Comparison of ENCODE assay signal across 13 cellular contexts in genomic region chr1:241413386-241413785, GRCh38. TPM values are rescaled to one million over a fixed set of nuclear protein-coding genes. Genes with fewer than 3 reads are reported as not detected.
DNase-seq lines count a peak whose midpoint lies in the region; ATAC-seq, FAIRE-seq and TF ChIP-seq lines count a peak whose summit lies in the region.
"Had no signal": no experiment of that assay in that cellular context is flagged by ENCODE, and none has a peak within 500 bp of the region (broad histone marks: within the 10 kb centered on the region; RNA-seq: fewer than 3 reads in every experiment).

No MANE protein-coding gene starts in this region.

- no peaks in the 10 kb centered on the region for H3K9me3 Mint-ChIP-seq in MCF 10A (ENCODE audit: unreplicated experiment)

- H3K27me3 Mint-ChIP-seq in MCF 10A (ENCODE audit: insufficient read depth, unreplicated experiment): no peaks in the 10 kb centered on the region

- H3K9me3 ChIP-seq in breast epithelium: no peaks in the 10 kb centered on the region
- H3K9me3 ChIP-seq: BE2C, transverse colon had no signal

- intact Hi-C loops in MCF 10A (cut with micrococcal nuclease): loop anchor here (5.0 kb wide), 1 partner anchor 79 kb away; no protein-coding TSS in a partner anchor
- intact Hi-C loops in breast epithelium (cut with DNase I; ENCODE audit: low total_unique reads): no loop called here

- no peak for TF ChIP-seq POLR2A in breast epithelium (IDR thresholded peaks at IDR 0.05)

- peaks cover 19% of the 10 kb centered on the region for H3K4me1 Mint-ChIP-seq in MCF 10A (ENCODE audit: insufficient read depth, unreplicated experiment)

- no peak for FAIRE-seq in urothelium cell line (lab: Jason Lieb, UNC)

- H3K4me3 Mint-ChIP-seq in MCF 10A (ENCODE audit: unreplicated experiment): no peak overlapping the region

- no peaks in the 10 kb centered on the region for H3K27me3 ChIP-seq in breast epithelium
- H3K27me3 ChIP-seq: BE2C, transverse colon had no signal

- no peak overlapping the region for H3K4me3 ChIP-seq in breast epithelium
- H3K4me3 ChIP-seq: transverse colon had no signal

- H3K36me3 ChIP-seq in breast epithelium: no peaks in the 10 kb centered on the region
- H3K36me3 ChIP-seq: BE2C, transverse colon had no signal

- peak; percentile 77 for ATAC-seq in HG03442 (IDR thresholded peaks at IDR 0.05; ENCODE audit: unreplicated experiment)
- ATAC-seq in GM21381 (IDR thresholded peaks at IDR 0.05; ENCODE audit: unreplicated experiment): no peak
- no peak for ATAC-seq in HG02840 (IDR thresholded peaks at IDR 0.05; ENCODE audit: low FRiP score, unreplicated experiment)
- no peak for ATAC-seq in GM19467 (IDR thresholded peaks at IDR 0.05; ENCODE audit: unreplicated experiment)

- POLR2A ChIA-PET in MCF 10A (lab: Yijun Ruan, JAX): interaction anchor here (0.8 to 1.2 kb wide), 2 partner anchors 58 to 105 kb away, joined by 3 read pairs; no protein-coding TSS in a partner anchor

- CTCF ChIA-PET in MCF 10A (lab: Yijun Ruan, JAX): interaction anchor here (0.9 to 1.2 kb wide), 3 partner anchors 16 to 1264 kb away, joined by 3 read pairs; no protein-coding TSS in a partner anchor

- no TSS peak for BruUV-seq in MCF 10A (replicated peaks; lab: Mats Ljungman, UMichigan)

- DNase-seq in MCF 10A (ENCODE audit: unreplicated experiment): peak; percentile 79
- no peak for DNase-seq in breast epithelium (ENCODE audit: low spot score in 2 of 2)
- peak; percentile 87 for DNase-seq in cerebellar cortex (ENCODE audit: low spot score)
- peak; percentile 15 for DNase-seq in urothelium cell line (ENCODE audit: low spot score)
- DNase-seq: activated gamma-delta T cell treated with Interleukin-2 at 50 U/mL for 16 hours, BE2C, NCI-H2029, transverse colon had no signal

- H3K27ac ChIP-seq in breast epithelium: no peak overlapping the region
- H3K27ac ChIP-seq: transverse colon had no signal

- TF ChIP-seq CTCF in MCF 10A (IDR thresholded peaks at IDR 0.05; ENCODE audit: unreplicated experiment) (no peak), breast epithelium (IDR thresholded peaks at IDR 0.05) (no peak)

- no peaks in the 10 kb centered on the region for H3K36me3 Mint-ChIP-seq in MCF 10A (ENCODE audit: insufficient read depth, unreplicated experiment)

- no peak overlapping the region for H3K27ac Mint-ChIP-seq in MCF 10A (ENCODE audit: low read depth, unreplicated experiment)

- no peaks in the 10 kb centered on the region for H3K4me1 ChIP-seq in breast epithelium
- H3K4me1 ChIP-seq: BE2C, transverse colon had no signal

RNA-seq across cellular contexts. Expression of gene RGS7, which starts 56.4 kb away (rescaled TPM):
- 0.42 and 0.61 TPM in 2 replicates for total RNA-seq in MCF 10A (2022)
- total RNA-seq in breast epithelium: under 1 TPM in 1 of 3 donors, not detected in 2; 0.16 TPM
- total RNA-seq: T-helper 1 cell treated with Interleukin-12 subunit alpha and Interleukin-12 subunit beta and Interleukin-4 antibody, amounts not matched to agents 30 ng/mL and 1 ng/mL, for 36 hours had no signal

Comparison
In these comparisons a context has a peak if more than half of its experiments do, and no peak if none do; other contexts are left out.
1. DNase-seq: peak in MCF 10A (single experiment), cerebellar cortex (single experiment) and urothelium cell line (single experiment); none in breast epithelium (0 of 2).